ENCODE assay signal across 8 cellular contexts in genomic region chr17:43024407-43025289, GRCh38.
A peak's percentile ranks its signal among the peaks of the same experiment; 100 is the strongest.
DNase-seq lines count a peak whose midpoint lies in the region; ATAC-seq and TF ChIP-seq lines count a peak whose summit lies in the region.

TSS of gene RND2 (plus strand) at chr17:43025231. CDS start at chr17:43025348, 117 bp downstream.

- peak; percentile 81 for TF ChIP-seq CTCF in NB4 (IDR thresholded peaks at IDR 0.05; ENCODE audit: low read depth, low read length)

- TF ChIP-seq POLR2A in NB4 (IDR thresholded peaks at IDR 0.05; ENCODE audit: extremely low read depth, insufficient read length): no peak

- no peaks in the 10 kb centered on the region for H3K9me3 ChIP-seq in SK-N-MC (ENCODE audit: low read depth, low read length)
- no peaks in the 10 kb centered on the region for H3K9me3 ChIP-seq in neuron (ENCODE audit: low read length)

- no peaks in the 10 kb centered on the region for H3K27me3 ChIP-seq in neuron (ENCODE audit: insufficient read depth, low read length)

- DNase-seq in NB4 (ENCODE audit: low read depth) (peak; percentile 93), SK-N-MC (ENCODE audit: low read depth, low spot score) (peak; percentile 63), germinal center (ENCODE audit: low spot score) (peak; percentile 86)
- DNase-seq in activated naive CD4-positive, alpha-beta T cell treated with anti-CD3 and anti-CD28 coated beads, Interleukin-2, amount 10 ng/mL, durations not matched to agents 7 days and 5 days: peak; percentile 83
- DNase-seq in stimulated activated naive CD8-positive, alpha-beta T cell treated with anti-CD3 and anti-CD28 coated beads, Interleukin-15, amount 100 ng/mL, for 72 hours: peak; percentile 74 to 85

- H3K4me3 Mint-ChIP-seq in activated naive CD4-positive, alpha-beta T cell treated with anti-CD3 and anti-CD28 coated beads, Interleukin-2, amount 10 ng/mL, durations not matched to agents 7 days and 5 days: peak within 1 kb of the TSS; percentile 78
- H3K4me3 Mint-ChIP-seq in stimulated activated naive CD8-positive, alpha-beta T cell treated with anti-CD3 and anti-CD28 coated beads, Interleukin-15, amount 100 ng/mL, for 72 hours: peak within 1 kb of the TSS; percentile 81 to 82

- no peak within 1 kb of the TSS for H3K27ac ChIP-seq in SK-N-MC

- H3K4me1 Mint-ChIP-seq in activated naive CD4-positive, alpha-beta T cell treated with anti-CD3 and anti-CD28 coated beads, Interleukin-2, amount 10 ng/mL, durations not matched to agents 7 days and 5 days: peaks cover 32% of the 10 kb centered on the region
- peaks cover 45% of the 10 kb centered on the region for H3K4me1 Mint-ChIP-seq in stimulated activated naive CD8-positive, alpha-beta T cell treated with anti-CD3 and anti-CD28 coated beads, Interleukin-15, amount 100 ng/mL, for 72 hours

- H3K9me3 Mint-ChIP-seq in activated naive CD4-positive, alpha-beta T cell treated with anti-CD3 and anti-CD28 coated beads, Interleukin-2, amount 10 ng/mL, durations not matched to agents 7 days and 5 days: no peaks in the 10 kb centered on the region
- no peaks in the 10 kb centered on the region for H3K9me3 Mint-ChIP-seq in stimulated activated naive CD8-positive, alpha-beta T cell treated with anti-CD3 and anti-CD28 coated beads, Interleukin-15, amount 100 ng/mL, for 72 hours

- H3K27ac Mint-ChIP-seq in activated naive CD4-positive, alpha-beta T cell treated with anti-CD3 and anti-CD28 coated beads, Interleukin-2, amount 10 ng/mL, durations not matched to agents 7 days and 5 days: no peak within 1 kb of the TSS
- H3K27ac Mint-ChIP-seq in stimulated activated naive CD8-positive, alpha-beta T cell treated with anti-CD3 and anti-CD28 coated beads, Interleukin-15, amount 100 ng/mL, for 72 hours: peak within 1 kb of the TSS; percentile 69 to 89

- CTCF ChIA-PET in activated naive CD4-positive, alpha-beta T cell treated with anti-CD3 and anti-CD28 coated beads, Interleukin-2, amount 10 ng/mL, durations not matched to agents 7 days and 5 days (lab: Charles Lee): interaction anchor here (1.0 to 1.4 kb wide), 4 partner anchors 14 to 26 kb away, joined by 3 to 5 read pairs (median 3); partner anchors contain the start of genes IFI35 and RPL27

- H3K27me3 Mint-ChIP-seq in activated naive CD4-positive, alpha-beta T cell treated with anti-CD3 and anti-CD28 coated beads, Interleukin-2, amount 10 ng/mL, durations not matched to agents 7 days and 5 days: peaks cover 72% of the 10 kb centered on the region
- peaks cover 13% of the 10 kb centered on the region for H3K27me3 Mint-ChIP-seq in stimulated activated naive CD8-positive, alpha-beta T cell treated with anti-CD3 and anti-CD28 coated beads, Interleukin-15, amount 100 ng/mL, for 72 hours

- H3K4me3 ChIP-seq in NB4 (ENCODE audit: low read depth, low read length) (peak within 1 kb of the TSS; percentile 46), SK-N-MC (peak within 1 kb of the TSS; percentile 77), neuron (ENCODE audit: low read length) (peak within 1 kb of the TSS; percentile 59)

- peak within 1 kb of the TSS; percentile 55 for H3K9ac ChIP-seq in SK-N-MC (ENCODE audit: insufficient read length)

- peak; percentile 49 for ATAC-seq in GM18498 (IDR thresholded peaks at IDR 0.05; ENCODE audit: unreplicated experiment)
- peak; percentile 80 for ATAC-seq in stimulated activated naive CD8-positive, alpha-beta T cell treated with anti-CD3 and anti-CD28 coated beads, Interleukin-15, amount 100 ng/mL, for 72 hours
- no peak for ATAC-seq in HG02973 (IDR thresholded peaks at IDR 0.05; ENCODE audit: unreplicated experiment)

- H3K36me3 ChIP-seq in SK-N-MC (ENCODE audit: insufficient read depth, low read length) (no peaks in the 10 kb centered on the region), neuron (ENCODE audit: insufficient read depth, low read length) (no peaks in the 10 kb centered on the region)

- H3K4me1 ChIP-seq in neuron (ENCODE audit: insufficient read depth, low read length): peaks cover 37% of the 10 kb centered on the region

- peaks cover 2% of the 10 kb centered on the region for H3K36me3 Mint-ChIP-seq in activated naive CD4-positive, alpha-beta T cell treated with anti-CD3 and anti-CD28 coated beads, Interleukin-2, amount 10 ng/mL, durations not matched to agents 7 days and 5 days

- peak within 1 kb of the TSS; percentile 57 for H2AFZ ChIP-seq in neuron (ENCODE audit: low read depth, low read length)
